In the genomic region with DNA sequence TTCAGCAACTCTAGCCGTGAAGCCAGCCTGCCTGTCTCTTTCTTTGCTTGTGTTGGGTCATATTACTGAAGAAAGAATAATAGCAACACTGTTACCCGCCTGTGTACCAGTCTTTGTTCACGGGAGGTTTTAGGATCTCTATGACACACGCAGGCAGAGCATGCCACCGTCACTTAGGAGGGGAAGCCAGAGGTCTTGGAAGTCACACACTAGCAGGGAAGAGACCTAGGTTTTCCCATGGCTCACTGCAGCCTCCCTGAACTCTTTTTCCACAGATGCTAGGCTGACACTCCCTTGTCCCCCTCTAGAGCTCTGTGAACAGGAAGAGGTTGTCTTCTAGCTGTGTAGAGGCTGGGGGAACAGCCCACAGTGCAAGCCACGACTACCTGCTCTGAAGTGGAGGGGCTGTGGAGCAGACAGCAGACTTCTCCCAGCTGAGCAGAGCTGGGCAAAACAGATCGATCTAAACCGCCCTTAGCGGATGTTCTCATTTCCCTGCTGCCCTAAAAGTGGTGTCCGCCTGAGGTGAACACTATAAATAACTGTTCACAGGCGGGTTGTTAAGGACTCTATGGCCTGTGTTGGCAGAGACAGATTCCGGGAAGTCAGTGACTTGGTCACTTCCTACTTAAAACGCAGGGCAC, we compare ENCODE assay signal across 9 cellular contexts.
DNase-seq lines count a peak whose midpoint lies in the region; ATAC-seq and TF ChIP-seq lines count a peak whose summit lies in the region.
"Had no signal": no experiment of that assay in that cellular context is flagged by ENCODE, and none has a peak within 500 bp of the region (broad histone marks: within the 10 kb centered on the region; RNA-seq: fewer than 3 reads in every experiment).

No MANE protein-coding gene starts in this region.

- no peak for TF ChIP-seq POLR2A in gastrocnemius medialis (IDR thresholded peaks at IDR 0.05)

- H2AFZ ChIP-seq in H9 (ENCODE audit: low read length), result no peak overlapping the region

- H3K27me3 ChIP-seq in gastrocnemius medialis, result no peaks in the 10 kb centered on the region
- no peaks in the 10 kb centered on the region for H3K27me3 ChIP-seq in H9 (ENCODE audit: insufficient read depth, low read length)

- no peaks in the 10 kb centered on the region for H3K36me3 ChIP-seq in gastrocnemius medialis

- H3K23me2 ChIP-seq in H9 (ENCODE audit: insufficient read length, low read depth, low read length, poor library complexity, severe bottlenecking), result no peaks in the 10 kb centered on the region

- H3K4me1 Mint-ChIP-seq in glutamatergic neuron (ENCODE audit: low read depth, unreplicated experiment) (peaks cover 12% of the 10 kb centered on the region), H9 (peaks cover 52 to 57% of the 10 kb centered on the region in 2 experiments)
- H3K4me1 Mint-ChIP-seq: activated B cell treated with CpG ODN at 0.5 μM for 24 hours had no signal

- no peak overlapping the region; the same call in 1 of the 2 replicates for H3K14ac ChIP-seq in H9 (ENCODE audit: insufficient read depth, low read length)

- no peak overlapping the region for H4K5ac ChIP-seq in H9 (ENCODE audit: insufficient read length, low read depth, low read length)

- H4K8ac ChIP-seq in H9 (replicated peaks; ENCODE audit: insufficient read length, low read depth, low read length), result no peak overlapping the region

- DNase-seq in RPMI7951 (ENCODE audit: low read depth) (peak; percentile 8), glutamatergic neuron (no peak), gastrocnemius medialis (peak in 1 of 2 donors; percentile 25), NCI-H1694 (lab: John Stamatoyannopoulos, UW) (no peak), kidney glomerular epithelial cell (lab: John Stamatoyannopoulos, UW) (no peak), H9 (no peak), HPDE6-E6E7 (ENCODE audit: extremely low spot score) (no peak)
- DNase-seq: activated B cell treated with CpG ODN at 0.5 μM for 24 hours had no signal

- no peaks in the 10 kb centered on the region for H3K79me2 ChIP-seq in H9 (ENCODE audit: insufficient read depth, low read length)

- peaks cover 2% of the 10 kb centered on the region for H3K27me3 Mint-ChIP-seq in glutamatergic neuron (ENCODE audit: unreplicated experiment)
- peaks cover 17% of the 10 kb centered on the region for H3K27me3 Mint-ChIP-seq in H9 (ENCODE audit: low read depth)

- H3K56ac ChIP-seq in H9 (ENCODE audit: insufficient read length, low read depth, low read length), result no peak overlapping the region

- H3K4me1 ChIP-seq in gastrocnemius medialis (peaks cover 11 to 18% of the 10 kb centered on the region in 2 donors), H9 (ENCODE audit: insufficient read depth, low read length) (no peaks in the 10 kb centered on the region; the same call in 1 of the 2 replicates)

- H3K9me3 Mint-ChIP-seq in glutamatergic neuron (ENCODE audit: unreplicated experiment), result no peaks in the 10 kb centered on the region
- H3K9me3 Mint-ChIP-seq in H9, result no peaks in the 10 kb centered on the region; a peak in 1 of 5 replicates
- H3K9me3 Mint-ChIP-seq: activated B cell treated with CpG ODN at 0.5 μM for 24 hours had no signal

- H3K27ac Mint-ChIP-seq in glutamatergic neuron (ENCODE audit: unreplicated experiment) (peak overlapping the region; percentile 12), H9 (peak overlapping the region in 1 of 3 experiments; percentile 44; a peak in 1 of 7 replicates)
- H3K27ac Mint-ChIP-seq: activated B cell treated with CpG ODN at 0.5 μM for 24 hours had no signal

- H2BK12ac ChIP-seq in H9 (ENCODE audit: insufficient read length, low read depth, low read length), result no peak overlapping the region

- no peak overlapping the region for H3T11ph ChIP-seq in H9 (ENCODE audit: low read length)

- H3K4me3 Mint-ChIP-seq in glutamatergic neuron (ENCODE audit: unreplicated experiment), result no peak overlapping the region
- no peak overlapping the region for H3K4me3 Mint-ChIP-seq in H9
- H3K4me3 Mint-ChIP-seq: activated B cell treated with CpG ODN at 0.5 μM for 24 hours had no signal

- peak; percentile 67 for ATAC-seq in GM18511 (IDR thresholded peaks at IDR 0.05; ENCODE audit: unreplicated experiment)
- peak; percentile 76 to 78 for ATAC-seq in gastrocnemius medialis

- H2BK15ac ChIP-seq in H9 (ENCODE audit: low read depth, low read length), result no peak overlapping the region

- intact Hi-C loops in gastrocnemius medialis (cut with DNase I; ENCODE audit: low total_unique reads), result no loop called here

- H3K18ac ChIP-seq in H9 (ENCODE audit: insufficient read length, low read depth, low read length), result no peak overlapping the region

- no peak overlapping the region for H3K23ac ChIP-seq in H9 (ENCODE audit: insufficient read length, low read depth, low read length)

- peak overlapping the region in 2 of 4 donors; percentile 2 to 19 for H3K4me3 ChIP-seq in gastrocnemius medialis

- H3K4me2 ChIP-seq in H9 (ENCODE audit: insufficient read depth, insufficient read length, low read length), result no peak overlapping the region

- peak overlapping the region; percentile 38 to 77 (median 63) for H3K27ac ChIP-seq in gastrocnemius medialis
- no peak overlapping the region for H3K27ac ChIP-seq in H9 (ENCODE audit: insufficient read length, low read depth, low read length)

- H2BK20ac ChIP-seq in H9 (ENCODE audit: low read depth, low read length, poor library complexity, severe bottlenecking), result no peak overlapping the region

- no peaks in the 10 kb centered on the region for H3K79me1 ChIP-seq in H9 (ENCODE audit: insufficient read depth, low read depth, low read length, poor library complexity, severe bottlenecking)

- H4K91ac ChIP-seq in H9 (ENCODE audit: insufficient read length, low read depth, low read length), result no peak overlapping the region

- H3K9ac ChIP-seq in H9 (ENCODE audit: extremely low read depth, insufficient read length, low read length), result no peak overlapping the region

- no peak overlapping the region for H3K4ac ChIP-seq in H9 (ENCODE audit: low read depth, low read length)

- TF ChIP-seq CTCF in glutamatergic neuron (IDR thresholded peaks at IDR 0.05; ENCODE audit: partially characterized antibody, unreplicated experiment) (no peak), gastrocnemius medialis (IDR thresholded peaks at IDR 0.05 in 4 of 5, conservative IDR thresholded peaks at IDR 0.05 in 1 of 5) (no peak), H9 (conservative IDR thresholded peaks at IDR 0.05) (no peak)

- in situ Hi-C loops in gastrocnemius medialis (cut with MboI; ENCODE audit: low sequenced_read_pairs in 4 of 4), result no loop called here

- no CpG with 5 or more reads among the region's 13 CpGs for WGBS in H9 (ENCODE audit: extremely low coverage, insufficient read length, low lambda C conversion rate)

- no peak overlapping the region for H2BK5ac ChIP-seq in H9 (ENCODE audit: insufficient read length, low read length)

- no peak overlapping the region for H2AK5ac ChIP-seq in H9 (ENCODE audit: insufficient read length, low read length)

- no peaks in the 10 kb centered on the region for H3K36me3 Mint-ChIP-seq in glutamatergic neuron (ENCODE audit: unreplicated experiment)
- H3K36me3 Mint-ChIP-seq in H9 (ENCODE audit: insufficient read depth in 1 of 3, low read depth in 3 of 3), result no peaks in the 10 kb centered on the region

- no peaks in the 10 kb centered on the region for H4K20me1 ChIP-seq in H9 (ENCODE audit: control insufficient read depth, insufficient read depth, insufficient read length)

- H2BK120ac ChIP-seq in H9 (ENCODE audit: low read depth, low read length, poor library complexity, severe bottlenecking), result no peak overlapping the region

- H3K9me3 ChIP-seq in gastrocnemius medialis (no peaks in the 10 kb centered on the region), H9 (ENCODE audit: control insufficient read depth, low read depth, low read length) (no peaks in the 10 kb centered on the region)
